18 cellular contexts compared by ENCODE assay signal in the genomic region with DNA sequence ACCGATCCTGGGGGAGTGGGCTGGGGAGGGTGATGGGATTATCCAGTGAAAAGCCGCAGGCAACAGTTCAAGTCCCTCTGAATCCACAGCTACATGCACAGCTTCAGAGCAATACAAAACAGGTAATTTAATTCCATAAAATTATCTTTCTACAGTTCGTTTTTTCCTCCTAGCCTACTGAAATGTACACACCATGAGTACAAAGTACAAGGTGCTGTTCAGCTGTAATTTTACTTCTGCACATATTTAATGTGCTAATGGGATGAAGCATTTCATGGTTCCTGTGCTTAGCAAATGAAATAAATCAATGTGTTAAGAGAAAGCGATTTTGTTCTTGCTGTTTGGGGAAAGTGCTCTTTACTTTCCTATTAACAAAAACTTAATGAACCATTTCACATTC.
DNase-seq lines count a peak whose midpoint lies in the region; ATAC-seq, FAIRE-seq and TF ChIP-seq lines count a peak whose summit lies in the region.
"Had no signal": no experiment of that assay in that cellular context is flagged by ENCODE, and none has a peak within 500 bp of the region (broad histone marks: within the 10 kb centered on the region; RNA-seq: fewer than 3 reads in every experiment).

No MANE protein-coding gene starts in this region.

- H3K9me3 ChIP-seq in A549: no peaks in the 10 kb centered on the region
- H3K9me3 ChIP-seq in HepG2 (ENCODE audit: low read length): no peaks in the 10 kb centered on the region
- H3K9me3 ChIP-seq: BLaER1, Peyer's patch, SK-N-SH had no signal

- TF ChIP-seq CTCF in A549 (IDR thresholded peaks at IDR 0.05) (no peak), HepG2 (CRISPR knock-in tag; IDR thresholded peaks at IDR 0.05) (no peak)

- H3K4me1 ChIP-seq in A549 (no peaks in the 10 kb centered on the region), HepG2 (ENCODE audit: insufficient read depth, low read length) (peaks cover 23% of the 10 kb centered on the region)
- H3K4me1 ChIP-seq: Peyer's patch had no signal

- H3K4me3 ChIP-seq in A549: no peak overlapping the region
- no peak overlapping the region for H3K4me3 ChIP-seq in HepG2 (replicated peaks in 1 of 3; ENCODE audit: insufficient read depth in 1 of 3, low read depth in 2 of 3, low read length in 3 of 3)
- H3K4me3 ChIP-seq: BLaER1, Peyer's patch had no signal

- peaks cover 0 to 3% of the 10 kb centered on the region in 2 experiments; a peak in 1 of 5 replicates for H3K36me3 ChIP-seq in HepG2 (replicated peaks in 1 of 2; ENCODE audit: control insufficient read depth in 1 of 2, insufficient read depth in 2 of 2, low read length in 2 of 2)

- FAIRE-seq in A549 (lab: Jason Lieb, UNC) (peak; percentile 36), HepG2 (lab: Jason Lieb, UNC) (peak; percentile 76)

- ATAC-seq in A549 (no peak), HepG2 (peak; percentile 30; the same call in 2 of the 3 replicates)
- ATAC-seq: CD8-positive, alpha-beta T cell had no signal

- POLR2A ChIA-PET in A549 (lab: Yijun Ruan, JAX): no interaction called here
- POLR2A ChIA-PET in HepG2 (lab: Yijun Ruan, JAX): no interaction called here

- H3K27me3 ChIP-seq in HepG2 (ENCODE audit: control insufficient read depth in 1 of 2, insufficient read depth in 2 of 2, low read length in 2 of 2): no peaks in the 10 kb centered on the region
- H3K27me3 ChIP-seq: BLaER1, Peyer's patch had no signal

- H3K4me2 ChIP-seq in A549 (no peak overlapping the region), HepG2 (ENCODE audit: low read depth, low read length) (no peak overlapping the region)
- H3K4me2 ChIP-seq: BLaER1, KMS-11, SK-N-SH had no signal

- H4K20me1 ChIP-seq in HepG2 (ENCODE audit: insufficient read depth, low read length): no peaks in the 10 kb centered on the region
- H4K20me1 ChIP-seq: BLaER1 had no signal

- TF ChIP-seq RAD21 in A549 (conservative IDR thresholded peaks at IDR 0.05 in 1 of 2, IDR thresholded peaks at IDR 0.05 in 1 of 2) (no peak), HepG2 (CRISPR knock-in tag; IDR thresholded peaks at IDR 0.05) (no peak)

- in situ Hi-C loops in HepG2 (cut with HindIII; ENCODE audit: extremely low pct_ligation_motif_present, low pct_unique_long_range_greater_than_20kb): no loop called here

- no peak for TF ChIP-seq POLR2A in A549 (IDR thresholded peaks at IDR 0.05; ENCODE audit: low read length)
- TF ChIP-seq POLR2A in HepG2 (IDR thresholded peaks at IDR 0.05; ENCODE audit: insufficient read depth in 1 of 2, low read depth in 2 of 2, low read length in 2 of 2): no peak

- DNase-seq in A549 (ENCODE audit: low read depth in 1 of 2, low spot score in 1 of 2) (no peak), NCI-H1436 (lab: John Stamatoyannopoulos, UW) (peak; percentile 83), NCI-H69 (lab: John Stamatoyannopoulos, UW) (peak; percentile 95), HepG2 (ENCODE audit: low spot score) (peak; percentile 32), NCI-H187 treated with DMSO at 0.1 percent for 48 hours (lab: John Stamatoyannopoulos, UW) (no peak), mesenteric fat pad (ENCODE audit: low spot score) (no peak), NCI-H1048 (lab: John Stamatoyannopoulos, UW) (no peak)
- no peak for DNase-seq in activated CD8-positive, alpha-beta memory T cell treated with anti-CD3 and anti-CD28 coated beads for 24 hours
- DNase-seq: CD8-positive, alpha-beta T cell; H7; NCI-H2171; NCI-H446; NCI-H82; Peyer's patch; SHP77 had no signal

- no peak overlapping the region for H3K9ac ChIP-seq in HepG2 (ENCODE audit: insufficient read depth, low read depth, low read length)
- H3K9ac ChIP-seq: BLaER1, KMS-11, SK-N-SH had no signal

- H2AFZ ChIP-seq in HepG2 (ENCODE audit: low read length): no peak overlapping the region

- WGBS in A549 (ENCODE audit: missing lambda C conversion rate): 60% methylated on average over 4 of the region's 4 CpGs
- WGBS in HepG2 (ENCODE audit: low lambda C conversion rate): 66% methylated on average over 4 of the region's 4 CpGs

- no TSS peak for BruUV-seq in HepG2 (replicated peaks; lab: Mats Ljungman, UMichigan)

- no peak overlapping the region for H3K27ac ChIP-seq in A549
- no peak overlapping the region for H3K27ac ChIP-seq in HepG2 (ENCODE audit: extremely low read length, insufficient read depth, low read length)
- H3K27ac ChIP-seq: BLaER1, KMS-11, Peyer's patch had no signal

- intact Hi-C loops in HepG2 (cut with micrococcal nuclease; ENCODE audit: unreplicated experiment): no loop called here

- TF ChIP-seq EP300 in A549 (IDR thresholded peaks at IDR 0.05) (no peak), HepG2 (IDR thresholded peaks at IDR 0.05; ENCODE audit: low read depth in 2 of 2, low read length in 2 of 2) (no peak), HepG2 (CRISPR knock-in tag; IDR thresholded peaks at IDR 0.05; ENCODE audit: borderline replicate concordance) (no peak)

- no peaks in the 10 kb centered on the region for H3K79me2 ChIP-seq in HepG2 (ENCODE audit: insufficient read depth, low read length)

- CTCF ChIA-PET in A549 (lab: Yijun Ruan, JAX): no interaction called here
- CTCF ChIA-PET in HepG2 (lab: Yijun Ruan, JAX; ENCODE audit: low intra/inter-chr PET ratio, low total read pairs): no interaction called here

TF ChIP-seq in A549, 52 proteins besides CTCF, POLR2A, EP300 and RAD21:
- TF ChIP-seq GATA3 (IDR thresholded peaks at IDR 0.05; ENCODE audit: borderline replicate concordance) (no peak), NR3C1 (IDR thresholded peaks at IDR 0.05) (no peak), NPAS2 (CRISPR knock-in tag; IDR thresholded peaks at IDR 0.05; ENCODE audit: borderline replicate concordance) (no peak), NFE2L2 (conservative IDR thresholded peaks at IDR 0.05; ENCODE audit: low read length) (no peak), RFX5 (IDR thresholded peaks at IDR 0.05) (no peak), EHMT2 (IDR thresholded peaks at IDR 0.05; ENCODE audit: low read depth) (no peak), FOSB (CRISPR knock-in tag; IDR thresholded peaks at IDR 0.05) (no peak), TP53 (CRISPR knock-in tag; IDR thresholded peaks at IDR 0.05) (no peak), RCOR1 (IDR thresholded peaks at IDR 0.05; ENCODE audit: low read depth, low read length) (no peak)

TF ChIP-seq in HepG2, 621 proteins besides CTCF, POLR2A, EP300 and RAD21 (continues in another document):
- TF ChIP-seq HNF4G (IDR thresholded peaks at IDR 0.05; ENCODE audit: borderline replicate concordance, low read depth, low read length): 0 out of 2 replicates have a peak, but pooled peaks have one; percentile 21
- no peak for TF ChIP-seq HNF4G (CRISPR knock-in tag; IDR thresholded peaks at IDR 0.05; ENCODE audit: borderline replicate concordance, low read depth)
- TF ChIP-seq, protein P1, sequence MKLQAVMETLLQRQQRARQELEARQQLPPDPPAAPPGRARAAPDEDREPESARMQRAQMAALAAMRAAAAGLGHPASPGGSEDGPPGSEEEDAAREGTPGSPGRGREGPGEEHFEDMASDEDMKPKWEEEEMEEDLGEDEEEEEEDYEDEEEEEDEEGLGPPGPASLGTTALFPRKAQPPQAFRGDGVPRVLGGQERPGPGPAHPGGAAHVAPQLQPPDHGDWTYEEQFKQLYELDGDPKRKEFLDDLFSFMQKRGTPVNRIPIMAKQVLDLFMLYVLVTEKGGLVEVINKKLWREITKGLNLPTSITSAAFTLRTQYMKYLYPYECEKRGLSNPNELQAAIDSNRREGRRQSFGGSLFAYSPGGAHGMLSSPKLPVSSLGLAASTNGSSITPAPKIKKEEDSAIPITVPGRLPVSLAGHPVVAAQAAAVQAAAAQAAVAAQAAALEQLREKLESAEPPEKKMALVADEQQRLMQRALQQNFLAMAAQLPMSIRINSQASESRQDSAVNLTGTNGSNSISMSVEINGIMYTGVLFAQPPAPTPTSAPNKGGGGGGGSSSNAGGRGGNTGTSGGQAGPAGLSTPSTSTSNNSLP (IDR thresholded peaks at IDR 0.05; ENCODE audit: low read depth, low read length): 0 out of 2 replicates have a peak, but pooled peaks have one; percentile 43
- TF ChIP-seq FOXA1 (IDR thresholded peaks at IDR 0.05): no peak
- peak; percentile 38; the same call in 1 of the 2 replicates for TF ChIP-seq FOXA1 (CRISPR knock-in tag; IDR thresholded peaks at IDR 0.05)
- peak; percentile 77 for TF ChIP-seq HNF4A (CRISPR knock-in tag; IDR thresholded peaks at IDR 0.05)
- TF ChIP-seq, protein P2, sequence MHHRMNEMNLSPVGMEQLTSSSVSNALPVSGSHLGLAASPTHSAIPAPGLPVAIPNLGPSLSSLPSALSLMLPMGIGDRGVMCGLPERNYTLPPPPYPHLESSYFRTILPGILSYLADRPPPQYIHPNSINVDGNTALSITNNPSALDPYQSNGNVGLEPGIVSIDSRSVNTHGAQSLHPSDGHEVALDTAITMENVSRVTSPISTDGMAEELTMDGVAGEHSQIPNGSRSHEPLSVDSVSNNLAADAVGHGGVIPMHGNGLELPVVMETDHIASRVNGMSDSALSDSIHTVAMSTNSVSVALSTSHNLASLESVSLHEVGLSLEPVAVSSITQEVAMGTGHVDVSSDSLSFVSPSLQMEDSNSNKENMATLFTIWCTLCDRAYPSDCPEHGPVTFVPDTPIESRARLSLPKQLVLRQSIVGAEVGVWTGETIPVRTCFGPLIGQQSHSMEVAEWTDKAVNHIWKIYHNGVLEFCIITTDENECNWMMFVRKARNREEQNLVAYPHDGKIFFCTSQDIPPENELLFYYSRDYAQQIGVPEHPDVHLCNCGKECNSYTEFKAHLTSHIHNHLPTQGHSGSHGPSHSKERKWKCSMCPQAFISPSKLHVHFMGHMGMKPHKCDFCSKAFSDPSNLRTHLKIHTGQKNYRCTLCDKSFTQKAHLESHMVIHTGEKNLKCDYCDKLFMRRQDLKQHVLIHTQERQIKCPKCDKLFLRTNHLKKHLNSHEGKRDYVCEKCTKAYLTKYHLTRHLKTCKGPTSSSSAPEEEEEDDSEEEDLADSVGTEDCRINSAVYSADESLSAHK (CRISPR knock-in tag; IDR thresholded peaks at IDR 0.05; ENCODE audit: borderline replicate concordance): no peak
- no peak for TF ChIP-seq ZKSCAN1 (IDR thresholded peaks at IDR 0.05; ENCODE audit: low read length)
- TF ChIP-seq, protein P3, sequence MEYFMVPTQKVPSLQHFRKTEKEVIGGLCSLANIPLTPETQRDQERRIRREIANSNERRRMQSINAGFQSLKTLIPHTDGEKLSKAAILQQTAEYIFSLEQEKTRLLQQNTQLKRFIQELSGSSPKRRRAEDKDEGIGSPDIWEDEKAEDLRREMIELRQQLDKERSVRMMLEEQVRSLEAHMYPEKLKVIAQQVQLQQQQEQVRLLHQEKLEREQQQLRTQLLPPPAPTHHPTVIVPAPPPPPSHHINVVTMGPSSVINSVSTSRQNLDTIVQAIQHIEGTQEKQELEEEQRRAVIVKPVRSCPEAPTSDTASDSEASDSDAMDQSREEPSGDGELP (IDR thresholded peaks at IDR 0.05; ENCODE audit: borderline replicate concordance, low read depth): peak; percentile 39; the same call in 1 of the 2 replicates

Comparison
In these comparisons a context has a peak if more than half of its experiments do, and no peak if none do; other contexts are left out.
1. DNase-seq: peak in NCI-H1436 (single experiment), NCI-H69 (single experiment) and HepG2 (single experiment); none in A549 (0 of 2), activated CD8-positive, alpha-beta memory T cell treated with anti-CD3 and anti-CD28 coated beads for 24 hours (single experiment), NCI-H187 treated with DMSO at 0.1 percent for 48 hours (single experiment), mesenteric fat pad (single experiment) and NCI-H1048 (single experiment).